Comparison of ENCODE assay signal across 14 cellular contexts in genomic region chr10:70358446-70358845, GRCh38.
"Had no signal": no experiment of that assay in that cellular context is flagged by ENCODE, and none has a peak within 500 bp of the region (broad histone marks: within the 10 kb centered on the region; RNA-seq: fewer than 3 reads in every experiment).

No MANE protein-coding gene starts in this region.

- H3K4me3 ChIP-seq: adrenal gland, cardiac muscle cell, esophagus muscularis mucosa, left ventricle myocardium inferior had no signal

- H3K27ac ChIP-seq: adrenal gland, cardiac muscle cell, esophagus muscularis mucosa, left ventricle myocardium inferior, VCaP had no signal

- H3K9me3 Mint-ChIP-seq: activated CD4-positive, alpha-beta memory T cell treated with anti-CD3 and anti-CD28 coated beads for 36 hours; activated naive CD4-positive, alpha-beta T cell treated with anti-CD3 and anti-CD28 coated beads, Interleukin-2, amount 50 U/mL, for 24 hours; activated T-cell treated with anti-CD3 and anti-CD28 coated beads, Interleukin-2, amount 50 U/mL, for 4 hours; memory B cell had no signal

- H3K9me3 ChIP-seq: adrenal gland, esophagus muscularis mucosa, left ventricle myocardium inferior had no signal

- H3K4me1 ChIP-seq: adrenal gland had no signal

- H3K36me3 ChIP-seq: adrenal gland, cardiac muscle cell, esophagus muscularis mucosa, left ventricle myocardium inferior had no signal

- H3K27me3 ChIP-seq: adrenal gland, cardiac muscle cell, esophagus muscularis mucosa had no signal

- DNase-seq: activated CD4-positive, alpha-beta memory T cell treated with anti-CD3 and anti-CD28 coated beads for 36 hours; activated effector memory CD4-positive, alpha-beta T cell treated with Interleukin-2 at 50 U/mL for 16 hours; activated T-cell treated with anti-CD3 and anti-CD28 coated beads, Interleukin-2, amount 50 U/mL, for 4 hours; adrenal gland; hippocampal formation; left ventricle myocardium inferior; stimulated activated CD4-positive, alpha-beta T cell treated with anti-CD3 and anti-CD28 coated beads, Interleukin-1b, Interleukin-23, amount 100 ng/mL, for 48 hours; T-helper 1 cell; T1000 had no signal

- ATAC-seq: activated T-cell treated with anti-CD3 and anti-CD28 coated beads, Interleukin-2, amount 50 U/mL, for 4 hours had no signal

- H3K4me3 Mint-ChIP-seq: activated CD4-positive, alpha-beta memory T cell treated with anti-CD3 and anti-CD28 coated beads for 36 hours; activated naive CD4-positive, alpha-beta T cell treated with anti-CD3 and anti-CD28 coated beads, Interleukin-2, amount 50 U/mL, for 24 hours; activated T-cell treated with anti-CD3 and anti-CD28 coated beads, Interleukin-2, amount 50 U/mL, for 4 hours; memory B cell had no signal

- H3K27me3 Mint-ChIP-seq: activated CD4-positive, alpha-beta memory T cell treated with anti-CD3 and anti-CD28 coated beads for 36 hours; activated naive CD4-positive, alpha-beta T cell treated with anti-CD3 and anti-CD28 coated beads, Interleukin-2, amount 50 U/mL, for 24 hours had no signal

- H3K27ac Mint-ChIP-seq: activated CD4-positive, alpha-beta memory T cell treated with anti-CD3 and anti-CD28 coated beads for 36 hours; activated naive CD4-positive, alpha-beta T cell treated with anti-CD3 and anti-CD28 coated beads, Interleukin-2, amount 50 U/mL, for 24 hours; memory B cell had no signal

- H3K36me3 Mint-ChIP-seq: activated CD4-positive, alpha-beta memory T cell treated with anti-CD3 and anti-CD28 coated beads for 36 hours; memory B cell had no signal
